1 cellular context compared by ENCODE assay signal in genomic region chr14:24186831-24187537, GRCh38.
TF ChIP-seq lines count a peak whose summit lies in the region.

No MANE protein-coding gene starts in this region.

TF ChIP-seq in GM12878, 131 proteins besides CTCF, POLR2A, EP300 and RAD21:
- no peak for TF ChIP-seq POLR2AphosphoS2 (IDR thresholded peaks at IDR 0.05; ENCODE audit: low read depth, low read length)
- no peak for TF ChIP-seq ZSCAN29 (IDR thresholded peaks at IDR 0.05)
- no peak for TF ChIP-seq FOXK2 (IDR thresholded peaks at IDR 0.05)
- TF ChIP-seq RUNX3 (IDR thresholded peaks at IDR 0.05; ENCODE audit: low read length) = no peak
- no peak for TF ChIP-seq NKRF (conservative IDR thresholded peaks at IDR 0.05)
- TF ChIP-seq SRF (IDR thresholded peaks at IDR 0.05; ENCODE audit: low read depth in 2 of 2, low read length in 2 of 2) = no peak
- no peak for TF ChIP-seq MTA2 (IDR thresholded peaks at IDR 0.05; ENCODE audit: low read depth)
